In genomic region chr2:2847131-2847740, GRCh38 we compare ENCODE assay signal across 15 cellular contexts.
DNase-seq lines count a peak whose midpoint lies in the region; ATAC-seq and TF ChIP-seq lines count a peak whose summit lies in the region.
"Had no signal": no experiment of that assay in that cellular context is flagged by ENCODE, and none has a peak within 500 bp of the region (broad histone marks: within the 10 kb centered on the region; RNA-seq: fewer than 3 reads in every experiment).

No MANE protein-coding gene starts in this region.

- H3K27me3 ChIP-seq in left ventricle myocardium inferior (ENCODE audit: low read depth) (peaks cover 3% of the 10 kb centered on the region), colonic mucosa (no peaks in the 10 kb centered on the region), esophagus muscularis mucosa (peaks cover 0 to 12% (median 0%) of the 10 kb centered on the region in 4 donors)
- H3K27me3 ChIP-seq: esophagus squamous epithelium, testis had no signal

- H3K9me3 ChIP-seq in left ventricle myocardium inferior (replicated peaks) (no peaks in the 10 kb centered on the region), colonic mucosa (no peaks in the 10 kb centered on the region), esophagus muscularis mucosa (no peaks in the 10 kb centered on the region)
- H3K9me3 ChIP-seq: esophagus squamous epithelium, testis had no signal

- 73% methylated on average over 6 of the region's 6 CpGs for WGBS in esophagus muscularis mucosa

- no peak overlapping the region for H3K9ac ChIP-seq in colonic mucosa (ENCODE audit: low read depth in 2 of 2, low read length in 2 of 2)

- no peak for TF ChIP-seq POLR2A in esophagus muscularis mucosa (IDR thresholded peaks at IDR 0.05; ENCODE audit: low read depth)

- DNase-seq in COR-L47 (lab: John Stamatoyannopoulos, UW), result peak; percentile 79
- peak; percentile 59 to 85 for DNase-seq in NCI-H2081 (lab: John Stamatoyannopoulos, UW)
- DNase-seq in SHP77 (lab: John Stamatoyannopoulos, UW), result peak; percentile 86 to 98
- peak; percentile 45 for DNase-seq in left ventricle myocardium inferior
- DNase-seq in colonic mucosa, result no peak
- no peak for DNase-seq in EL
- DNase-seq in esophagus muscularis mucosa (ENCODE audit: extremely low spot score), result no peak
- DNase-seq: activated T-cell treated with anti-CD3 and anti-CD28 coated beads, Interleukin-2, amount 50 U/mL, for 48 hours; DMS53; esophagus squamous epithelium; Karpas-422; naive B cell; T-helper 9 cell had no signal

- no peak overlapping the region for H3K4me3 ChIP-seq in left ventricle myocardium inferior
- no peak overlapping the region for H3K4me3 ChIP-seq in colonic mucosa
- no peak overlapping the region for H3K4me3 ChIP-seq in esophagus muscularis mucosa
- H3K4me3 ChIP-seq: esophagus squamous epithelium, testis had no signal

- no peak for ATAC-seq in GM18858 (IDR thresholded peaks at IDR 0.05; ENCODE audit: unreplicated experiment)

- no peaks in the 10 kb centered on the region for H3K36me3 ChIP-seq in left ventricle myocardium inferior
- H3K36me3 ChIP-seq in colonic mucosa, result no peaks in the 10 kb centered on the region
- H3K36me3 ChIP-seq in esophagus muscularis mucosa, result no peaks in the 10 kb centered on the region
- H3K36me3 ChIP-seq: esophagus squamous epithelium had no signal

- peaks cover 30% of the 10 kb centered on the region for H3K4me1 ChIP-seq in left ventricle myocardium inferior
- no peaks in the 10 kb centered on the region for H3K4me1 ChIP-seq in colonic mucosa
- H3K4me1 ChIP-seq in esophagus muscularis mucosa, result peaks cover 0 to 12% (median 10%) of the 10 kb centered on the region in 4 donors

- TF ChIP-seq EP300 in esophagus muscularis mucosa (IDR thresholded peaks at IDR 0.05), result no peak

- intact Hi-C loops in left ventricle myocardium inferior (cut with micrococcal nuclease), result no loop called here
- intact Hi-C loops in colonic mucosa (cut with DNase I), result no loop called here
- intact Hi-C loops in esophagus muscularis mucosa (cut with DNase I), result no loop called here

- H3K27ac ChIP-seq in left ventricle myocardium inferior (replicated peaks) (peak overlapping the region; percentile 75), colonic mucosa (no peak overlapping the region), esophagus muscularis mucosa (replicated peaks in 1 of 4) (no peak overlapping the region)
- H3K27ac ChIP-seq: testis had no signal

- TF ChIP-seq CTCF in left ventricle myocardium inferior (IDR thresholded peaks at IDR 0.05; ENCODE audit: borderline replicate concordance), result no peak
- TF ChIP-seq CTCF in colonic mucosa (IDR thresholded peaks at IDR 0.05), result no peak
- no peak for TF ChIP-seq CTCF in esophagus muscularis mucosa (IDR thresholded peaks at IDR 0.05)

Comparison
In these comparisons a context has a peak if more than half of its experiments do, and no peak if none do; other contexts are left out.
1. DNase-seq: peak in COR-L47 (single experiment), NCI-H2081 (2 of 2), SHP77 (2 of 2) and left ventricle myocardium inferior (single experiment); none in colonic mucosa (single experiment), EL (single experiment) and esophagus muscularis mucosa (single experiment).